Comparison of ENCODE assay signal across 11 cellular contexts in the genomic region with DNA sequence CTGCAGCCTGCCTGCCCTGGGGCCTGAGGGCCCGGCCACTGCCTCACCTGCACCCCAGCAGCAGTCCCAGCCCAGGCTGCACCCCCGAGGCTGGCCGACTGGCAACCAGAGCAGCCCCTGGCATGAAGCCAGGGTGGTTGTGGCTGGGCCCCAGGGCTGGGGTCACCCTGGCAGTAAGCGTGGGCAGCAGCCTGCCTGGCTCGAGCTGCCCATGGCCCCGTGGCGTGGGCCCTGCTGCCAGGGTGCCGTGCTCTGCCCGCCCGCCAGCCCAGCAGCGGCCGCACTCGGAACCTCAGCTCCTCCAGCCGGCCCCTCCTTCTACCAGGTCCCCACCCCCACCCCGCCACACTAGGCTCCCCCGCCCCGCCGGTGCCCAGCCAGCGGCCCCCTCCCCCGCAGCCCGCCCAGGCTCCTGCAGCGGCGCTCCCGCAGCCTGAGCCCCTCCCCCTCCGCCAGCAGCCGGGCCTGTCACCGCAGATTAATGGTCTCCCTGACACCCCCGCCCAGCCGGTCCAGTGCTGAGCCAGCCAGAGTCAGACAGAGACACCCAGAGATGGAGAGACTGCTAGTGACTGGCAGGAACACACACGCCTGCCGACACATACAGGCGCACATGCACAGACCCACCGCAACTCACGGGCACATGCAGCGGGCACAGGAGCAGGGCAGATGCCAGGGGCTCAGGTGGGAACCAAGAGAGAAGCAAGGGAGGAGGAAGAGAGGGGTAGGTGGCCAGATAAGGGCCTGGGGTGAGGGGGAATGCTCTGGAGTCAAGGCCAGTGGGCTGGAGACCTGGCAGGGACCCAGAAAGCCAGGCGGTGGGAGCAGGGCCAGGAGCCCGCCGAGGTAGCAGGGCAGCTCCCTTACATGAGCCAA. TPM values are rescaled to one million over a fixed set of nuclear protein-coding genes. Genes with fewer than 3 reads are reported as not detected.
DNase-seq lines count a peak whose midpoint lies in the region; ATAC-seq and TF ChIP-seq lines count a peak whose summit lies in the region.
"Had no signal": no experiment of that assay in that cellular context is flagged by ENCODE, and none has a peak within 500 bp of the region (broad histone marks: within the 10 kb centered on the region; RNA-seq: fewer than 3 reads in every experiment).

No MANE protein-coding gene starts in this region.

- H3K4me3 ChIP-seq in muscle layer of colon (ENCODE audit: low read depth in 1 of 2, low read length in 2 of 2) (peak overlapping the region; percentile 61 to 62), uterus (peak overlapping the region; percentile 10 to 30)
- H3K4me3 ChIP-seq: SJSA1 had no signal

- ATAC-seq in Right ventricle myocardium inferior (peak; percentile 63), GM19351 (IDR thresholded peaks at IDR 0.05; ENCODE audit: unreplicated experiment) (no peak), GM21786 (IDR thresholded peaks at IDR 0.05; ENCODE audit: unreplicated experiment) (no peak)

- H3K27me3 ChIP-seq in muscle layer of colon (ENCODE audit: control insufficient read depth in 1 of 2, insufficient read depth in 2 of 2, low read length in 2 of 2) (no peaks in the 10 kb centered on the region), uterus (no peaks in the 10 kb centered on the region)

- H3K4me1 ChIP-seq in muscle layer of colon (ENCODE audit: insufficient read depth, low read length) (peaks cover 48% of the 10 kb centered on the region), uterus (peaks cover 0 to 16% of the 10 kb centered on the region in 2 donors)
- H3K4me1 ChIP-seq: SJSA1 had no signal

- no peak for TF ChIP-seq POLR2A in uterus (IDR thresholded peaks at IDR 0.05)

- intact Hi-C loops in Right ventricle myocardium inferior (cut with DNase I), result no loop called here
- intact Hi-C loops in cardiac septum (cut with DNase I), result loop anchor here (5.0 kb wide), 1 partner anchor 53 kb away; no protein-coding TSS in a partner anchor
- intact Hi-C loops in uterus (cut with DNase I; ENCODE audit: low total_unique reads), result no loop called here

- peak in 1 of 4 experiments; percentile 34 for TF ChIP-seq CTCF in uterus (IDR thresholded peaks at IDR 0.05)

- H3K36me3 ChIP-seq in muscle layer of colon (ENCODE audit: insufficient read depth, low read length) (peaks cover 17% of the 10 kb centered on the region), uterus (no peaks in the 10 kb centered on the region)
- H3K36me3 ChIP-seq: SJSA1 had no signal

- DNase-seq in Right ventricle myocardium inferior (ENCODE audit: missing footprints), result peak; percentile 78
- DNase-seq in cardiac septum (ENCODE audit: low spot score), result no peak
- peak; percentile 76 for DNase-seq in ecto neural progenitor cell (ENCODE audit: low spot score)
- peak; percentile 83 to 87 for DNase-seq in uterus
- no peak for DNase-seq in SIG-M5 treated with dmso at 0.1 percent for 504 hours (lab: John Stamatoyannopoulos, UW; ENCODE audit: unreplicated experiment)
- DNase-seq: ACHN, HFFc6 had no signal

- H3K9ac ChIP-seq in muscle layer of colon (ENCODE audit: low read length), result peak overlapping the region; percentile 51

- peak overlapping the region; percentile 96 for H3K27ac ChIP-seq in muscle layer of colon (ENCODE audit: low read depth, low read length)
- peak overlapping the region; percentile 66 to 74 for H3K27ac ChIP-seq in uterus
- H3K27ac ChIP-seq: SJSA1 had no signal

- H3K9me3 ChIP-seq in muscle layer of colon (ENCODE audit: low read length) (no peaks in the 10 kb centered on the region), uterus (no peaks in the 10 kb centered on the region)
- H3K9me3 ChIP-seq: SJSA1 had no signal

RNA-seq across cellular contexts. Expression of a gene that starts 22.4 kb away (rescaled TPM):
- total RNA-seq in Right ventricle myocardium inferior, result 97.3 TPM
- total RNA-seq in cardiac septum, result 61.9 TPM
- total RNA-seq in uterus, result 10 to 100 TPM in 3 of 4 donors, 1 to 10 TPM in 1; 9.1 to 51.0 (median 22.8) TPM
- total RNA-seq: HFFc6, SJSA1 had no signal

RNA-seq across cellular contexts. Expression of a gene that starts 35.1 kb away (rescaled TPM):
- total RNA-seq in Right ventricle myocardium inferior (19.4 TPM), cardiac septum (26.5 TPM), uterus (10 to 100 TPM in 2 of 4 donors, 1 to 10 TPM in 2; 6.6 to 50.1 (median 15.8) TPM)
- total RNA-seq: SJSA1 had no signal

Comparison
In these comparisons a context has a peak if more than half of its experiments do, and no peak if none do; other contexts are left out.
1. DNase-seq: peak in Right ventricle myocardium inferior (single experiment), ecto neural progenitor cell (single experiment) and uterus (2 of 2); none in cardiac septum (single experiment) and SIG-M5 treated with dmso at 0.1 percent for 504 hours (single experiment).